ENCODE assay signal across 22 cellular contexts in genomic region chr12:32418903-32419519, GRCh38. TPM values are rescaled to one million over a fixed set of nuclear protein-coding genes. Genes with fewer than 3 reads are reported as not detected.
DNase-seq lines count a peak whose midpoint lies in the region; ATAC-seq, FAIRE-seq and TF ChIP-seq lines count a peak whose summit lies in the region.
"Had no signal": no experiment of that assay in that cellular context is flagged by ENCODE, and none has a peak within 500 bp of the region (broad histone marks: within the 10 kb centered on the region; RNA-seq: fewer than 3 reads in every experiment).

No MANE protein-coding gene starts in this region.

- H3K27me3 Mint-ChIP-seq in activated naive CD4-positive, alpha-beta T cell treated with anti-CD3 and anti-CD28 coated beads for 36 hours (ENCODE audit: low read depth), result peaks cover 2% of the 10 kb centered on the region

- H3K4me3 Mint-ChIP-seq in activated naive CD4-positive, alpha-beta T cell treated with anti-CD3 and anti-CD28 coated beads for 36 hours, result no peak overlapping the region
- H3K4me3 Mint-ChIP-seq: activated CD4-positive, alpha-beta memory T cell treated with anti-CD3 and anti-CD28 coated beads for 36 hours; nephron had no signal

- peaks cover 26% of the 10 kb centered on the region for H3K4me1 ChIP-seq in HUES48 (ENCODE audit: control insufficient read depth, insufficient read depth, low read length)
- no peaks in the 10 kb centered on the region for H3K4me1 ChIP-seq in Panc1 (ENCODE audit: control insufficient read depth, insufficient read depth, low read length)
- peaks cover 22% of the 10 kb centered on the region for H3K4me1 ChIP-seq in parathyroid adenoma
- H3K4me1 ChIP-seq: breast epithelium had no signal

- peak; percentile 38; the same call in 1 of the 2 replicates for ATAC-seq in Panc1
- ATAC-seq in left colon, result peak; percentile 25

- no peak overlapping the region for H3K27ac Mint-ChIP-seq in activated naive CD4-positive, alpha-beta T cell treated with anti-CD3 and anti-CD28 coated beads for 36 hours
- H3K27ac Mint-ChIP-seq: activated CD4-positive, alpha-beta memory T cell treated with anti-CD3 and anti-CD28 coated beads for 36 hours; nephron had no signal

- H3K9ac ChIP-seq in HUES48 (ENCODE audit: low read depth, low read length), result no peak overlapping the region
- no peak overlapping the region for H3K9ac ChIP-seq in parathyroid adenoma

- H3K27me3 ChIP-seq in HUES48 (ENCODE audit: control insufficient read depth, insufficient read depth, low read length), result no peaks in the 10 kb centered on the region
- H3K27me3 ChIP-seq in Panc1 (ENCODE audit: control insufficient read depth, insufficient read depth, low read length), result no peaks in the 10 kb centered on the region
- H3K27me3 ChIP-seq in parathyroid adenoma (ENCODE audit: control insufficient read depth, insufficient read depth, low read length), result no peaks in the 10 kb centered on the region
- H3K27me3 ChIP-seq: breast epithelium, heart left ventricle, spleen had no signal

- peaks cover 9% of the 10 kb centered on the region for H3K79me2 ChIP-seq in parathyroid adenoma

- peaks cover 17% of the 10 kb centered on the region for H3K36me3 ChIP-seq in HUES48 (ENCODE audit: control insufficient read depth, insufficient read depth, low read length)
- H3K36me3 ChIP-seq in Panc1 (ENCODE audit: control insufficient read depth, insufficient read depth, low read length), result no peaks in the 10 kb centered on the region
- no peaks in the 10 kb centered on the region for H3K36me3 ChIP-seq in parathyroid adenoma (ENCODE audit: control insufficient read depth, insufficient read depth, low read length)
- H3K36me3 ChIP-seq: breast epithelium, heart left ventricle, spleen had no signal

- POLR2A ChIA-PET in Panc1 (lab: Charles Lee), result no interaction called here

- intact Hi-C loops in Panc1 (cut with micrococcal nuclease; ENCODE audit: unreplicated experiment), result no loop called here
- intact Hi-C loops in left colon (cut with DNase I, micrococcal nuclease), result no loop called here
- intact Hi-C loops in activated naive CD4-positive, alpha-beta T cell treated with anti-CD3 and anti-CD28 coated beads for 36 hours (cut with micrococcal nuclease), result no loop called here

- in situ Hi-C loops in Panc1 (cut with HindIII; ENCODE audit: low pct_unique_long_range_greater_than_20kb, low sequenced_read_pairs), result no loop called here

- TF ChIP-seq CTCF in Panc1 (IDR thresholded peaks at IDR 0.05), result no peak
- TF ChIP-seq CTCF in parathyroid adenoma (IDR thresholded peaks at IDR 0.05), result no peak

- no peak overlapping the region for H3K4me2 ChIP-seq in parathyroid adenoma (ENCODE audit: low read length)

- H3K4me1 Mint-ChIP-seq in activated naive CD4-positive, alpha-beta T cell treated with anti-CD3 and anti-CD28 coated beads for 36 hours (ENCODE audit: low read depth), result no peaks in the 10 kb centered on the region

- H3K4me3 ChIP-seq in HUES48 (ENCODE audit: low read depth, low read length) (no peak overlapping the region), Panc1 (ENCODE audit: low read depth in 2 of 2, low read length in 2 of 2) (no peak overlapping the region), parathyroid adenoma (ENCODE audit: low read depth, low read length) (no peak overlapping the region)
- H3K4me3 ChIP-seq: breast epithelium, heart left ventricle, spleen had no signal

- no peaks in the 10 kb centered on the region for H3K36me3 Mint-ChIP-seq in activated naive CD4-positive, alpha-beta T cell treated with anti-CD3 and anti-CD28 coated beads for 36 hours (ENCODE audit: low read depth)
- H3K36me3 Mint-ChIP-seq: activated CD4-positive, alpha-beta memory T cell treated with anti-CD3 and anti-CD28 coated beads for 36 hours had no signal

- no peak for FAIRE-seq in RCC 7860 (lab: Jason Lieb, UNC)
- FAIRE-seq: urothelium cell line had no signal

- H3K27ac ChIP-seq in HUES48 (ENCODE audit: low read depth, low read length) (peak overlapping the region; percentile 76), Panc1 (ENCODE audit: low read length) (no peak overlapping the region), parathyroid adenoma (peak overlapping the region; percentile 40)
- H3K27ac ChIP-seq: breast epithelium, heart left ventricle, spleen had no signal

- CTCF ChIA-PET in Panc1 (lab: Charles Lee), result no interaction called here
- CTCF ChIA-PET in activated naive CD4-positive, alpha-beta T cell treated with anti-CD3 and anti-CD28 coated beads for 36 hours (lab: Charles Lee), result no interaction called here

- peak overlapping the region; percentile 27 for H2AFZ ChIP-seq in parathyroid adenoma

- no TSS peak for BruUV-seq in Panc1 (replicated peaks; lab: Mats Ljungman, UMichigan)

- H3K9me3 ChIP-seq in HUES48 (ENCODE audit: control insufficient read depth, insufficient read depth, low read length), result no peaks in the 10 kb centered on the region
- H3K9me3 ChIP-seq in Panc1 (ENCODE audit: control insufficient read depth, insufficient read depth, low read depth, low read length), result no peaks in the 10 kb centered on the region
- no peaks in the 10 kb centered on the region for H3K9me3 ChIP-seq in parathyroid adenoma (ENCODE audit: control insufficient read depth, low read length)
- H3K9me3 ChIP-seq: breast epithelium had no signal

- H3K9me3 Mint-ChIP-seq in activated naive CD4-positive, alpha-beta T cell treated with anti-CD3 and anti-CD28 coated beads for 36 hours, result no peaks in the 10 kb centered on the region
- H3K9me3 Mint-ChIP-seq: activated CD4-positive, alpha-beta memory T cell treated with anti-CD3 and anti-CD28 coated beads for 36 hours had no signal

- DNase-seq in Panc1 (ENCODE audit: low read depth, low spot score), result no peak
- no peak for DNase-seq in left colon
- DNase-seq in stimulated activated CD8-positive, alpha-beta memory T cell treated with anti-CD3 and anti-CD28 coated beads, Interleukin-4, amount 100 ng/mL, for 48 hours, result no peak
- no peak for DNase-seq in RCC 7860 (ENCODE audit: low spot score)
- DNase-seq in activated naive CD4-positive, alpha-beta T cell treated with anti-CD3 and anti-CD28 coated beads for 36 hours, result no peak
- DNase-seq in DMS114 treated with DMSO at 0.1 percent for 48 hours (lab: John Stamatoyannopoulos, UW; ENCODE audit: unreplicated experiment), result no peak
- DNase-seq: activated CD4-positive, alpha-beta memory T cell treated with anti-CD3 and anti-CD28 coated beads for 36 hours; activated CD4-positive, CD25-positive, alpha-beta regulatory T cell; activated gamma-delta T cell; COR-L47; cortex of kidney; heart left ventricle; NCI-H187 treated with DMSO at 0.1 percent for 48 hours; NK-92 treated with Interleukin-12 subunit alpha and Interleukin-12 subunit beta, amount 100 ng/mL, for 24 hours; spleen; stimulated activated CD4-positive, alpha-beta T cell treated with anti-CD3 and anti-CD28 coated beads, Interleukin-4, amount 100 ng/mL, for 24 hours; T-helper 9 cell had no signal

RNA-seq across cellular contexts. Expression of gene FGD4, which starts 19.7 kb away (rescaled TPM):
- total RNA-seq in Panc1 (2021; ENCODE audit: unreplicated experiment) (5.0 TPM), left colon (10 to 100 TPM; 54.6 to 84.0 TPM)
- 1.7 TPM for polyA plus RNA-seq in Panc1 (2012; ENCODE audit: insufficient read length)
- under 1 TPM; 0.15 to 0.17 TPM for total RNA-seq in activated naive CD4-positive, alpha-beta T cell treated with anti-CD3 and anti-CD28 coated beads for 36 hours
